In the genomic region with DNA sequence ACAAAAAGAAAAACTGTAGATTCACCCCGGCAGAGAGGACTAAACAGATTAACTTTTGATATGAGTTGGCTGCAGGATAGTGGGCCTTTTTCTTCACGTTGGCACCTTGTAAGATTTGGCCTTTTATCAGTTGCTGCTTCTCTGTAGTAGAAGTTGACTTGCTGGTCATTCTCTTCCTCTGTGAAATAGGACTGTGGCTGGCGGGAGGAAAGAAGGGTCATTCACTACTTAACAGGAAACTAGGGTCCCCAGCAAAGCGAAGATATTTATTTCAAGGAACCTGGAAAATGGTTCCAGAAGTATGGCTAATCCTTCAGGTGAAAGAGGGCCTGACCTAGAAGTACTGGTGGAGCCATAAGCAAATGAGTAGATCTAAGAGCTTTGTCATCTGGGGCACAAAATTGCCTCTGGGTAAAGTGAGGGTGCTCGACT, we compare ENCODE assay signal across 8 cellular contexts. TPM values are rescaled to one million over a fixed set of nuclear protein-coding genes. Genes with fewer than 3 reads are reported as not detected.
DNase-seq lines count a peak whose midpoint lies in the region; FAIRE-seq and TF ChIP-seq lines count a peak whose summit lies in the region.

No MANE protein-coding gene starts in this region.

- peak overlapping the region; percentile 52 to 97 for H3K4me3 ChIP-seq in kidney (ENCODE audit: low read length in 2 of 2)
- H3K4me3 ChIP-seq in testis, result peak overlapping the region; percentile 90 to 94

- no peaks in the 10 kb centered on the region for H3K27me3 ChIP-seq in testis

- no peak for TF ChIP-seq POLR2A in testis (IDR thresholded peaks at IDR 0.05)

- peak overlapping the region; percentile 89 to 94 for H3K27ac ChIP-seq in kidney (ENCODE audit: low read depth in 2 of 2, low read length in 2 of 2)
- H3K27ac ChIP-seq in testis, result peak overlapping the region in 1 of 2 donors; percentile 90

- WGBS in testis, 2 donors, result 29 to 36% methylated on average over 4 to 5 of the region's 5 CpGs

- POLR2A ChIA-PET in activated CD4-positive, alpha-beta T cell treated with anti-CD3 and anti-CD28 coated beads, Interleukin-2, amount 10 ng/mL, durations not matched to agents 7 days and 5 days (lab: Charles Lee), result no interaction called here

- intact Hi-C loops in activated T-helper 2 cell treated with anti-CD3 and anti-CD28 coated beads, Interferon-gamma antibody, Interleukin-2, Interleukin-4, amounts not matched to agents 10 μg/mL and 5 μg/mL and 100 μg/mL, durations not matched to agents 14 hours and 24 hours and 36 hours (cut with micrococcal nuclease), result loop anchor here (1.0 to 5.0 kb wide), 3 partner anchors 14 to 70 kb away; a partner anchor contains a TSS
- intact Hi-C loops in kidney (cut with DNase I) (no loop called here), testis (cut with DNase I; ENCODE audit: low total_unique reads) (no loop called here)

- H3K4me3 Mint-ChIP-seq in activated CD4-positive, alpha-beta T cell treated with anti-CD3 and anti-CD28 coated beads, Interleukin-2, amount 10 ng/mL, durations not matched to agents 7 days and 5 days, result peak overlapping the region; percentile 95
- peak overlapping the region; percentile 86 for H3K4me3 Mint-ChIP-seq in activated T-helper 2 cell treated with anti-CD3 and anti-CD28 coated beads, Interferon-gamma antibody, Interleukin-2, Interleukin-4, amounts not matched to agents 10 μg/mL and 5 μg/mL and 100 μg/mL, durations not matched to agents 14 hours and 24 hours and 36 hours (ENCODE audit: low read depth)

- H3K27ac Mint-ChIP-seq in activated CD4-positive, alpha-beta T cell treated with anti-CD3 and anti-CD28 coated beads, Interleukin-2, amount 10 ng/mL, durations not matched to agents 7 days and 5 days, result peak overlapping the region; percentile 96
- peak overlapping the region; percentile 98 for H3K27ac Mint-ChIP-seq in activated T-helper 2 cell treated with anti-CD3 and anti-CD28 coated beads, Interferon-gamma antibody, Interleukin-2, Interleukin-4, amounts not matched to agents 10 μg/mL and 5 μg/mL and 100 μg/mL, durations not matched to agents 14 hours and 24 hours and 36 hours

- TF ChIP-seq CTCF in kidney (IDR thresholded peaks at IDR 0.05; ENCODE audit: borderline replicate concordance, extremely low read depth, insufficient read depth) (no peak), testis (IDR thresholded peaks at IDR 0.05) (no peak)

- CTCF ChIA-PET in activated CD4-positive, alpha-beta T cell treated with anti-CD3 and anti-CD28 coated beads, Interleukin-2, amount 10 ng/mL, durations not matched to agents 7 days and 5 days (lab: Charles Lee), result no interaction called here

- peaks cover 5% of the 10 kb centered on the region for H3K9me3 Mint-ChIP-seq in activated CD4-positive, alpha-beta T cell treated with anti-CD3 and anti-CD28 coated beads, Interleukin-2, amount 10 ng/mL, durations not matched to agents 7 days and 5 days
- peaks cover 6% of the 10 kb centered on the region for H3K9me3 Mint-ChIP-seq in activated T-helper 2 cell treated with anti-CD3 and anti-CD28 coated beads, Interferon-gamma antibody, Interleukin-2, Interleukin-4, amounts not matched to agents 10 μg/mL and 5 μg/mL and 100 μg/mL, durations not matched to agents 14 hours and 24 hours and 36 hours

- H3K9me3 ChIP-seq in kidney (ENCODE audit: control insufficient read depth in 1 of 2, low read length in 2 of 2), result no peaks in the 10 kb centered on the region
- H3K9me3 ChIP-seq in testis, result no peaks in the 10 kb centered on the region

- DNase-seq in activated CD4-positive, alpha-beta T cell treated with anti-CD3 and anti-CD28 coated beads, Interleukin-2, amount 10 ng/mL, durations not matched to agents 7 days and 5 days, result no peak
- no peak for DNase-seq in activated CD4-positive, alpha-beta T cell treated with anti-CD3 and anti-CD28 coated beads, Interleukin-2, amount 50 U/mL, for 1 hour
- DNase-seq in activated T-helper 2 cell treated with anti-CD3 and anti-CD28 coated beads, Interferon-gamma antibody, Interleukin-2, Interleukin-4, amounts not matched to agents 10 μg/mL and 5 μg/mL and 100 μg/mL, durations not matched to agents 14 hours and 24 hours and 36 hours (ENCODE audit: low spot score), result no peak
- DNase-seq in kidney, result no peak
- DNase-seq in testis, result no peak
- DNase-seq in superior temporal gyrus (ENCODE audit: extremely low spot score), result no peak
- no peak for DNase-seq in SKM-1 (lab: John Stamatoyannopoulos, UW; ENCODE audit: unreplicated experiment)
- DNase-seq in kidney glomerular epithelial cell (lab: John Stamatoyannopoulos, UW), result no peak

- H3K4me1 ChIP-seq in kidney (ENCODE audit: control insufficient read depth in 1 of 2, insufficient read depth in 1 of 2, low read depth in 1 of 2, low read length in 2 of 2) (peaks cover 2 to 4% of the 10 kb centered on the region in 2 donors), testis (peaks cover 12% of the 10 kb centered on the region)

- peak overlapping the region in 1 of 2 donors; percentile 99 for H3K9ac ChIP-seq in kidney (ENCODE audit: low read length in 2 of 2)

- H3K4me1 Mint-ChIP-seq in activated CD4-positive, alpha-beta T cell treated with anti-CD3 and anti-CD28 coated beads, Interleukin-2, amount 10 ng/mL, durations not matched to agents 7 days and 5 days, result peaks cover 32% of the 10 kb centered on the region
- peaks cover 18% of the 10 kb centered on the region for H3K4me1 Mint-ChIP-seq in activated T-helper 2 cell treated with anti-CD3 and anti-CD28 coated beads, Interferon-gamma antibody, Interleukin-2, Interleukin-4, amounts not matched to agents 10 μg/mL and 5 μg/mL and 100 μg/mL, durations not matched to agents 14 hours and 24 hours and 36 hours (ENCODE audit: low read depth)

- peaks cover 14 to 28% of the 10 kb centered on the region in 2 donors for H3K36me3 ChIP-seq in kidney (ENCODE audit: control insufficient read depth in 1 of 2, insufficient read depth in 2 of 2, low read length in 2 of 2)
- H3K36me3 ChIP-seq in testis (ENCODE audit: low read depth, missing control alignments), result no peaks in the 10 kb centered on the region

- peaks cover 31% of the 10 kb centered on the region for H3K36me3 Mint-ChIP-seq in activated CD4-positive, alpha-beta T cell treated with anti-CD3 and anti-CD28 coated beads, Interleukin-2, amount 10 ng/mL, durations not matched to agents 7 days and 5 days (ENCODE audit: low read depth)
- peaks cover 49% of the 10 kb centered on the region for H3K36me3 Mint-ChIP-seq in activated T-helper 2 cell treated with anti-CD3 and anti-CD28 coated beads, Interferon-gamma antibody, Interleukin-2, Interleukin-4, amounts not matched to agents 10 μg/mL and 5 μg/mL and 100 μg/mL, durations not matched to agents 14 hours and 24 hours and 36 hours (ENCODE audit: low read depth)

- H3K27me3 Mint-ChIP-seq in activated CD4-positive, alpha-beta T cell treated with anti-CD3 and anti-CD28 coated beads, Interleukin-2, amount 10 ng/mL, durations not matched to agents 7 days and 5 days, result no peaks in the 10 kb centered on the region
- H3K27me3 Mint-ChIP-seq in activated T-helper 2 cell treated with anti-CD3 and anti-CD28 coated beads, Interferon-gamma antibody, Interleukin-2, Interleukin-4, amounts not matched to agents 10 μg/mL and 5 μg/mL and 100 μg/mL, durations not matched to agents 14 hours and 24 hours and 36 hours (ENCODE audit: low read depth), result no peaks in the 10 kb centered on the region

- no peak for FAIRE-seq in kidney (lab: Jason Lieb, UNC)

RNA-seq across cellular contexts. Expression of a gene that starts 0.4 kb away (rescaled TPM):
- total RNA-seq in activated CD4-positive, alpha-beta T cell treated with anti-CD3 and anti-CD28 coated beads, Interleukin-2, amount 10 ng/mL, durations not matched to agents 7 days and 5 days, result 100 to 1,000 TPM; 191 to 213 TPM
- total RNA-seq in activated T-helper 2 cell treated with anti-CD3 and anti-CD28 coated beads, Interferon-gamma antibody, Interleukin-2, Interleukin-4, amounts not matched to agents 10 μg/mL and 5 μg/mL and 100 μg/mL, durations not matched to agents 14 hours and 24 hours and 36 hours, result 417 and 424 TPM in 2 replicates
- total RNA-seq in kidney, result 189 TPM
- polyA plus RNA-seq in kidney (ENCODE audit: insufficient read depth, low read depth, low replicate concordance), result 990 TPM
- 10 to 100 TPM; 68.4 to 82.9 TPM for total RNA-seq in testis
- 136 TPM for polyA plus RNA-seq in testis (ENCODE audit: insufficient read depth, low read depth, low replicate concordance)

RNA-seq across cellular contexts. Expression of a gene that starts 13.9 kb away (rescaled TPM):
- total RNA-seq in activated CD4-positive, alpha-beta T cell treated with anti-CD3 and anti-CD28 coated beads, Interleukin-2, amount 10 ng/mL, durations not matched to agents 7 days and 5 days, result 10 to 100 TPM; 57.9 to 62.1 TPM
- total RNA-seq in activated T-helper 2 cell treated with anti-CD3 and anti-CD28 coated beads, Interferon-gamma antibody, Interleukin-2, Interleukin-4, amounts not matched to agents 10 μg/mL and 5 μg/mL and 100 μg/mL, durations not matched to agents 14 hours and 24 hours and 36 hours, result 64.0 and 65.9 TPM in 2 replicates
- total RNA-seq in kidney (55.6 TPM), testis (10 to 100 TPM; 83.0 to 92.2 TPM)
- polyA plus RNA-seq in kidney (ENCODE audit: insufficient read depth, low read depth, low replicate concordance) (14.1 TPM), testis (ENCODE audit: insufficient read depth, low read depth, low replicate concordance) (59.9 TPM)
